In genomic region chr7:119270045-119270464, GRCh38 we compare ENCODE assay signal across 8 cellular contexts.
DNase-seq lines count a peak whose midpoint lies in the region; ATAC-seq and TF ChIP-seq lines count a peak whose summit lies in the region.

No MANE protein-coding gene starts in this region.

- DNase-seq in EL (peak; percentile 22), NCI-H2081 (lab: John Stamatoyannopoulos, UW) (peak; percentile 78 to 79), UCSD-AML1 (lab: John Stamatoyannopoulos, UW; ENCODE audit: unreplicated experiment) (peak; percentile 9), fibroblast of villous mesenchyme (ENCODE audit: low read depth) (peak; percentile 74), posterior cingulate gyrus (peak; percentile 15 to 92 (median 54))
- DNase-seq in stimulated activated naive CD4-positive, alpha-beta T cell (lab: John Stamatoyannopoulos, UW) = no peak

- peak; percentile 89 for TF ChIP-seq CTCF in fibroblast of villous mesenchyme (IDR thresholded peaks at IDR 0.05; ENCODE audit: insufficient read depth, low read depth, low read length)

- intact Hi-C loops in posterior cingulate gyrus (cut with DNase I) = loop anchor here (2.0 to 5.0 kb wide), 2 partner anchors 1003 to 1287 kb away; partner anchors contain the start of gene KCND2

- ATAC-seq in GM19324 (IDR thresholded peaks at IDR 0.05; ENCODE audit: low FRiP score, unreplicated experiment) = peak; percentile 96
- ATAC-seq in HG03103 (IDR thresholded peaks at IDR 0.05; ENCODE audit: low read depth, unreplicated experiment) = peak; percentile 98

- no peak overlapping the region for H3K4me3 ChIP-seq in fibroblast of villous mesenchyme (ENCODE audit: low read depth, low read length)

Comparison
In these comparisons a context has a peak if more than half of its experiments do, and no peak if none do; other contexts are left out.
1. DNase-seq: peak in EL (single experiment), NCI-H2081 (2 of 2), UCSD-AML1 (single experiment), fibroblast of villous mesenchyme (single experiment) and posterior cingulate gyrus (10 of 10); none in stimulated activated naive CD4-positive, alpha-beta T cell (0 of 6).